Comparison of ENCODE assay signal across 10 cellular contexts in the genomic region with DNA sequence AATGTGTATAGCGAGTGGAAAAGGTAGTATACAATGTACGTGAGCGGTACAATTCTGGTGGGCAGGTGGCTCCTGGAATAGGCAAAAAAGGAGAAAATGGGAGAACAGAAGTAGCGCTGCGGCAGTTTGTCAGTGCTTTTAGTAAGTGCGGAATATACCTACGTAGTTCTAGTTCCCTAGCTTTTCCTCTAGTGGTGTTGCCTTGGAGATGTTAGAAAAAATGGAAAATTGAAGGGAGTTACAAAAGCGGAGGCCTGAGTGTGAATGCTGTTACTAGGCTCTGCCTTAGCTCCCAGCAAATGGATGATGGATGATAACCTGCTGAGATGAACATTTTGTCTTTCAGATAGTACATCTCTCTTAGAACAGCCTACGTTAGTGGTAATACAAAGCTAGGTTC. TPM values are rescaled to one million over a fixed set of nuclear protein-coding genes. Genes with fewer than 3 reads are reported as not detected.
DNase-seq lines count a peak whose midpoint lies in the region; ATAC-seq, FAIRE-seq and TF ChIP-seq lines count a peak whose summit lies in the region.
"Had no signal": no experiment of that assay in that cellular context is flagged by ENCODE, and none has a peak within 500 bp of the region (broad histone marks: within the 10 kb centered on the region; RNA-seq: fewer than 3 reads in every experiment).

No MANE protein-coding gene starts in this region.

- peaks cover 33 to 48% of the 10 kb centered on the region in 2 donors for H3K4me1 ChIP-seq in adrenal gland (replicated peaks in 1 of 2)

- no peak for DNase-seq in stimulated activated naive CD8-positive, alpha-beta T cell treated with anti-CD3 and anti-CD28 coated beads, Interleukin-15, Interleukin-2, amounts not matched to agents 100 U/mL and 50 U/mL, for 24 hours
- peak in 1 of 7 donors; percentile 75 for DNase-seq in adrenal gland
- DNase-seq in memory B cell (ENCODE audit: low spot score in 2 of 2) = no peak
- DNase-seq in amniotic stem cell (lab: John Stamatoyannopoulos, UW) = no peak
- no peak for DNase-seq in H54 (ENCODE audit: insufficient read length, low spot score)
- DNase-seq in epidermal melanocyte (ENCODE audit: insufficient read length, low spot score) = no peak

- H3K27me3 ChIP-seq in adrenal gland = no peaks in the 10 kb centered on the region

- no peaks in the 10 kb centered on the region for H3K36me3 Mint-ChIP-seq in stimulated activated naive CD8-positive, alpha-beta T cell treated with anti-CD3 and anti-CD28 coated beads, Interleukin-15, Interleukin-2, amounts not matched to agents 100 ng/mL and 50 ng/mL, for 24 hours (ENCODE audit: low read depth)
- no peaks in the 10 kb centered on the region for H3K36me3 Mint-ChIP-seq in memory B cell

- TF ChIP-seq POLR2A in adrenal gland (IDR thresholded peaks at IDR 0.05) = peak; percentile 3 to 46
- no peak for TF ChIP-seq POLR2A in H54 (IDR thresholded peaks at IDR 0.05; ENCODE audit: low read depth, low read length)

- no peak for TF ChIP-seq CTCF in adrenal gland (IDR thresholded peaks at IDR 0.05)

- intact Hi-C loops in adrenal gland (cut with DNase I) = no loop called here

- peak overlapping the region in 1 of 4 donors; percentile 81 for H3K4me3 ChIP-seq in adrenal gland

- peak overlapping the region; percentile 57 for H3K27ac Mint-ChIP-seq in stimulated activated naive CD8-positive, alpha-beta T cell treated with anti-CD3 and anti-CD28 coated beads, Interleukin-15, Interleukin-2, amounts not matched to agents 100 ng/mL and 50 ng/mL, for 24 hours
- peak overlapping the region; percentile 99 for H3K27ac Mint-ChIP-seq in memory B cell

- peaks cover 8% of the 10 kb centered on the region for H3K4me1 Mint-ChIP-seq in stimulated activated naive CD8-positive, alpha-beta T cell treated with anti-CD3 and anti-CD28 coated beads, Interleukin-15, Interleukin-2, amounts not matched to agents 100 ng/mL and 50 ng/mL, for 24 hours (ENCODE audit: low read depth)
- H3K4me1 Mint-ChIP-seq in memory B cell = peaks cover 14% of the 10 kb centered on the region

- peaks cover 6% of the 10 kb centered on the region for H3K27me3 Mint-ChIP-seq in stimulated activated naive CD8-positive, alpha-beta T cell treated with anti-CD3 and anti-CD28 coated beads, Interleukin-15, Interleukin-2, amounts not matched to agents 100 ng/mL and 50 ng/mL, for 24 hours
- no peaks in the 10 kb centered on the region for H3K27me3 Mint-ChIP-seq in memory B cell

- 78 to 87% (median 84%) methylated on average over 9 of the region's 9 CpGs for WGBS in adrenal gland, 4 donors

- peak overlapping the region; percentile 97 for H3K4me3 Mint-ChIP-seq in stimulated activated naive CD8-positive, alpha-beta T cell treated with anti-CD3 and anti-CD28 coated beads, Interleukin-15, Interleukin-2, amounts not matched to agents 100 ng/mL and 50 ng/mL, for 24 hours
- peak overlapping the region; percentile 88 for H3K4me3 Mint-ChIP-seq in memory B cell

- H3K9me3 ChIP-seq in adrenal gland (replicated peaks in 1 of 3) = no peaks in the 10 kb centered on the region

- FAIRE-seq in H54 (lab: Jason Lieb, UNC) = no peak
- FAIRE-seq: G401.6 had no signal

- no peaks in the 10 kb centered on the region for H3K36me3 ChIP-seq in adrenal gland (replicated peaks in 1 of 2)

- peak overlapping the region in 1 of 5 donors; percentile 94 for H3K27ac ChIP-seq in adrenal gland

- no peaks in the 10 kb centered on the region for H3K9me3 Mint-ChIP-seq in stimulated activated naive CD8-positive, alpha-beta T cell treated with anti-CD3 and anti-CD28 coated beads, Interleukin-15, Interleukin-2, amounts not matched to agents 100 ng/mL and 50 ng/mL, for 24 hours
- H3K9me3 Mint-ChIP-seq in memory B cell = no peaks in the 10 kb centered on the region
- H3K9me3 Mint-ChIP-seq: central memory CD8-positive, alpha-beta T cell had no signal

- ATAC-seq in stimulated activated naive CD8-positive, alpha-beta T cell treated with anti-CD3 and anti-CD28 coated beads, Interleukin-15, Interleukin-2, amounts not matched to agents 100 U/mL and 50 U/mL, for 24 hours = no peak
- ATAC-seq in memory B cell (ENCODE audit: low read depth) (no peak), HG02759 (IDR thresholded peaks at IDR 0.05; ENCODE audit: unreplicated experiment) (no peak)

RNA-seq across cellular contexts. Expression of a gene that starts 1.1 kb away (rescaled TPM):
- total RNA-seq in adrenal gland = 100 to 1,000 TPM in 1 of 8 donors, 10 to 100 TPM in 7; 40.4 to 184 (median 71.1) TPM
- polyA plus RNA-seq in adrenal gland = 10 to 100 TPM; 53.5 to 68.5 (median 62.3) TPM

RNA-seq across cellular contexts. Expression of a gene that starts 32.8 kb away (rescaled TPM):
- 10 to 100 TPM in 2 of 8 donors, 1 to 10 TPM in 6; 2.0 to 17.3 (median 7.4) TPM for total RNA-seq in adrenal gland
- 1 to 10 TPM; 1.8 to 6.0 (median 5.6) TPM for polyA plus RNA-seq in adrenal gland
